13 cellular contexts compared by ENCODE assay signal in the genomic region with DNA sequence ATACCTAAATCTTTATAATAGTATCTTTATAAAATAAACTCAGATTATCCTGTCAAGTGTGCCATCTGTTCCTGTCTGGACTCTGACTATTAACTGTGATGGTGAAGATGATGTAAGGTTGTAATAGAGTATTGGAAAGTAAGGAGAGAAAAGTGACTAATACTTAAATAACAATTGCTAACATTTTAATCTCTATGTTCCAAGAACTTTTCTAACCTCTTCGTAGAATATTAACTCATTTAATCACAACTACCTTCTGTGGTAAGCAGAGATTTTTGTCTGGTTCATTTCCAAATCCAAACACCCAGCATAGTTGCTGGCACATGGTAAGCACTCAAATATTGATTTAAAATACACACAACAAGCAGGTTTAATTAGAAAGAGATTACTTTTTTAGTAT. TPM values are rescaled to one million over a fixed set of nuclear protein-coding genes. Genes with fewer than 3 reads are reported as not detected.
A peak's percentile ranks its signal among the peaks of the same experiment; 100 is the strongest.
DNase-seq lines count a peak whose midpoint lies in the region; ATAC-seq, FAIRE-seq and TF ChIP-seq lines count a peak whose summit lies in the region.
"Had no signal": no experiment of that assay in that cellular context is flagged by ENCODE, and none has a peak within 500 bp of the region (broad histone marks: within the 10 kb centered on the region; RNA-seq: fewer than 3 reads in every experiment).

No MANE protein-coding gene starts in this region.

- H3K27ac ChIP-seq in VCaP (peak overlapping the region; percentile 98; the same call in 1 of the 2 replicates), keratinocyte (ENCODE audit: control insufficient read depth, insufficient read depth, low read length) (peak overlapping the region; percentile 8)

- peaks cover 2% of the 10 kb centered on the region for H4K20me1 ChIP-seq in keratinocyte (ENCODE audit: control insufficient read depth, extremely low read depth, insufficient read depth, low read length)

- H3K4me3 Mint-ChIP-seq in stimulated activated naive CD8-positive, alpha-beta T cell treated with anti-CD3 and anti-CD28 coated beads, Interleukin-15, Interleukin-2, amounts not matched to agents 100 ng/mL and 50 ng/mL, for 24 hours: peak overlapping the region; percentile 100

- peak overlapping the region in 1 of 3 experiments; percentile 15 for H3K4me3 ChIP-seq in keratinocyte (ENCODE audit: control insufficient read depth in 2 of 3, extremely low read depth in 1 of 3, insufficient read depth in 2 of 3, low read depth in 1 of 3, low read length in 3 of 3)

- in situ Hi-C loops in ACHN (cut with HindIII; ENCODE audit: low pct_ligation_motif_present, low pct_unique_long_range_greater_than_20kb, low sequenced_read_pairs): no loop called here

- H3K27me3 Mint-ChIP-seq in stimulated activated naive CD8-positive, alpha-beta T cell treated with anti-CD3 and anti-CD28 coated beads, Interleukin-15, Interleukin-2, amounts not matched to agents 100 ng/mL and 50 ng/mL, for 24 hours: no peaks in the 10 kb centered on the region

- H3K4me1 Mint-ChIP-seq in stimulated activated naive CD8-positive, alpha-beta T cell treated with anti-CD3 and anti-CD28 coated beads, Interleukin-15, Interleukin-2, amounts not matched to agents 100 ng/mL and 50 ng/mL, for 24 hours (ENCODE audit: low read depth): peaks cover 63% of the 10 kb centered on the region

- H3K27me3 ChIP-seq in keratinocyte (ENCODE audit: control insufficient read depth, extremely low read depth, insufficient read depth, low read length): no peaks in the 10 kb centered on the region

- H3K9ac ChIP-seq in keratinocyte (ENCODE audit: control insufficient read depth, extremely low read depth, insufficient read depth, low read length): no peak overlapping the region

- H3K36me3 ChIP-seq in keratinocyte (ENCODE audit: control insufficient read depth in 2 of 2, extremely low read depth in 1 of 2, insufficient read depth in 2 of 2, low read length in 2 of 2): no peaks in the 10 kb centered on the region

- H3K9me3 Mint-ChIP-seq in stimulated activated naive CD8-positive, alpha-beta T cell treated with anti-CD3 and anti-CD28 coated beads, Interleukin-15, Interleukin-2, amounts not matched to agents 100 ng/mL and 50 ng/mL, for 24 hours: no peaks in the 10 kb centered on the region

- H3K4me1 ChIP-seq in keratinocyte (ENCODE audit: control insufficient read depth, extremely low read depth, insufficient read depth, low read length): peaks cover 13% of the 10 kb centered on the region

- peaks cover 67% of the 10 kb centered on the region for H3K79me2 ChIP-seq in keratinocyte (ENCODE audit: control insufficient read depth, insufficient read depth, low read length)

- dilution Hi-C loops in keratinocyte (cut with MboI; ENCODE audit: extremely low pct_ligation_motif_present, low sequenced_read_pairs): no loop called here

- H3K27ac Mint-ChIP-seq in stimulated activated naive CD8-positive, alpha-beta T cell treated with anti-CD3 and anti-CD28 coated beads, Interleukin-15, Interleukin-2, amounts not matched to agents 100 ng/mL and 50 ng/mL, for 24 hours: no peak overlapping the region

- DNase-seq in stimulated activated naive CD8-positive, alpha-beta T cell treated with anti-CD3 and anti-CD28 coated beads, Interleukin-15, Interleukin-2, amounts not matched to agents 100 U/mL and 50 U/mL, for 24 hours: no peak
- DNase-seq in keratinocyte (ENCODE audit: low read depth, low spot score) (no peak), NCI-H146 (lab: John Stamatoyannopoulos, UW) (no peak), NCI-H1105 (lab: John Stamatoyannopoulos, UW) (no peak), ACHN (no peak)
- DNase-seq: activated CD4-positive, alpha-beta T cell treated with anti-CD3 and anti-CD28 coated beads for 1 hour; aorta; HCEC 1CT; NCI-H446 treated with DMSO at 0.1 percent for 48 hours; Right ventricle myocardium superior had no signal

- no peak overlapping the region for H2AFZ ChIP-seq in keratinocyte (ENCODE audit: control insufficient read depth, low read length)

- H3K4me2 ChIP-seq in keratinocyte (ENCODE audit: control insufficient read depth, extremely low read depth, insufficient read depth, low read depth, low read length): peak overlapping the region; percentile 17

- no peaks in the 10 kb centered on the region for H3K9me1 ChIP-seq in keratinocyte (ENCODE audit: control insufficient read depth, extremely low read depth, insufficient read depth, low read length)

- ATAC-seq in stimulated activated naive CD8-positive, alpha-beta T cell treated with anti-CD3 and anti-CD28 coated beads, Interleukin-15, Interleukin-2, amounts not matched to agents 100 U/mL and 50 U/mL, for 24 hours: no peak
- no peak for ATAC-seq in GM18870 (IDR thresholded peaks at IDR 0.05; ENCODE audit: unreplicated experiment)

- no peaks in the 10 kb centered on the region for H3K9me3 ChIP-seq in keratinocyte (ENCODE audit: control insufficient read depth, low read depth, low read length)

- no peak for TF ChIP-seq CTCF in VCaP (conservative IDR thresholded peaks at IDR 0.05)
- no peak for TF ChIP-seq CTCF in keratinocyte (optimal IDR thresholded peaks at IDR 0.05 in 1 of 3, IDR thresholded peaks at IDR 0.05 in 1 of 3, conservative IDR thresholded peaks at IDR 0.05 in 1 of 3; ENCODE audit: extremely low read depth in 1 of 3, insufficient read depth in 2 of 3, low read length in 3 of 3)

- FAIRE-seq in keratinocyte (lab: Jason Lieb, UNC): no peak

- H3K36me3 Mint-ChIP-seq in stimulated activated naive CD8-positive, alpha-beta T cell treated with anti-CD3 and anti-CD28 coated beads, Interleukin-15, Interleukin-2, amounts not matched to agents 100 ng/mL and 50 ng/mL, for 24 hours (ENCODE audit: low read depth): peaks cover 35% of the 10 kb centered on the region

RNA-seq across cellular contexts. Expression of a gene that starts 2.5 kb away (rescaled TPM):
- polyA plus RNA-seq in keratinocyte: 28.8 to 45.3 TPM (median 35.1 TPM) in 3 replicates
- 12.2 TPM for polyA plus RNA-seq in keratinocyte (2011; ENCODE audit: low read depth)
- polyA plus RNA-seq in keratinocyte (2011; cell fraction: cytosol; rRNA removed): 29.4 and 39.6 TPM in 2 replicates
- 48.3 and 50.8 TPM in 2 replicates for polyA plus RNA-seq in keratinocyte (2011; cell fraction: nucleus; rRNA removed)
- 19.6 and 39.5 TPM in 2 replicates for polyA plus RNA-seq in keratinocyte (2012; ENCODE audit: low replicate concordance)
- 57.3 to 82.2 TPM (median 69.4 TPM) in 3 replicates for polyA minus RNA-seq in keratinocyte
- 28.8 TPM for polyA minus RNA-seq in keratinocyte (2011; cell fraction: cytosol; rRNA and poly(A)+ RNA removed)
- polyA minus RNA-seq in keratinocyte (2011; cell fraction: nucleus; rRNA and poly(A)+ RNA removed): 40.7 and 67.1 TPM in 2 replicates
